Comparison of ENCODE assay signal across 1 cellular context in the genomic region with DNA sequence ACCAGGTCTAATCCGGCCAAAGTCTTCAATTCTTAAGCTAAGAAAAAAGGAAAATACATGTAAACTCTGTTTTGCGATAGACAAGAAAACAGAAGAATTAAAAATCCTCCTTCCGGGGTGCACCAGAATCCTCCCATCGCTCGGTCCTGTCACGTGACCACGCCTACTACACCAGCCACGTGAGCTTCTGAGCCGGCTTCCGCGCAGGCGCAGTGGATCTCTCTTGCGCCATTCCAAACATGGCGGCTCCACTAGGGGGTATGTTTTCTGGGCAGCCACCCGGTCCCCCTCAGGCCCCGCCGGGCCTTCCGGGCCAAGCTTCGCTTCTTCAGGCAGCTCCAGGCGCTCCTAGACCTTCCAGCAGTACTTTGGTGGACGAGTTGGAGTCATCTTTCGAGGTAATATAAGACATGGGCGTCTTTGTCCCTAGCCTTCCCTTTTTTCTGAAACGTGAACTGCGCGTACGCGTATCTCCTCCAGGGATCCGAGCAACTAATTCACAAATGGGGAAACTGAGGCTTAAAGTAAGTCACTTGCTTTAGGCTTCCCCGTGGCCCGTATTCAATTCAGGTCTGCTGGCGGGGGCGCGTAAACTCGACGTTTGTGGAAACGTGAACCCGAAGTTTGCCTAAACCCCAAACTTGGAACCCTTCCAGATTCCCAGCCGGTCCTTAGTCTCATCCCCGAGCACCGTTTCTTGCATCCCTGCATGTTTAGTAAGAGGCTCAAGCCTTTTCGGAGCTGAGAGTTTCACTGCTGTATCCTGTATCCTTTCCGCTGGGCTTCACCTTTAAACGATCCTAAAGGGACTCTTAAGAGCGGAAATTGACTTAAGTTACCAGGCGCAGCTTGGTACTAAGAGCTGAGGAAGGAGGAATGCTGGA.
TF ChIP-seq lines count a peak whose summit lies in the region.

A gene with protein sequence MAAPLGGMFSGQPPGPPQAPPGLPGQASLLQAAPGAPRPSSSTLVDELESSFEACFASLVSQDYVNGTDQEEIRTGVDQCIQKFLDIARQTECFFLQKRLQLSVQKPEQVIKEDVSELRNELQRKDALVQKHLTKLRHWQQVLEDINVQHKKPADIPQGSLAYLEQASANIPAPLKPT (plus strand): TSS at position 226 of the 884 bp plus-strand sequence. CDS start 14 bp downstream, at position 240.

TF ChIP-seq in K562, 482 proteins besides CTCF, POLR2A, EP300 and RAD21 (continued from another document and continues in another):
- TF ChIP-seq, protein P1, sequence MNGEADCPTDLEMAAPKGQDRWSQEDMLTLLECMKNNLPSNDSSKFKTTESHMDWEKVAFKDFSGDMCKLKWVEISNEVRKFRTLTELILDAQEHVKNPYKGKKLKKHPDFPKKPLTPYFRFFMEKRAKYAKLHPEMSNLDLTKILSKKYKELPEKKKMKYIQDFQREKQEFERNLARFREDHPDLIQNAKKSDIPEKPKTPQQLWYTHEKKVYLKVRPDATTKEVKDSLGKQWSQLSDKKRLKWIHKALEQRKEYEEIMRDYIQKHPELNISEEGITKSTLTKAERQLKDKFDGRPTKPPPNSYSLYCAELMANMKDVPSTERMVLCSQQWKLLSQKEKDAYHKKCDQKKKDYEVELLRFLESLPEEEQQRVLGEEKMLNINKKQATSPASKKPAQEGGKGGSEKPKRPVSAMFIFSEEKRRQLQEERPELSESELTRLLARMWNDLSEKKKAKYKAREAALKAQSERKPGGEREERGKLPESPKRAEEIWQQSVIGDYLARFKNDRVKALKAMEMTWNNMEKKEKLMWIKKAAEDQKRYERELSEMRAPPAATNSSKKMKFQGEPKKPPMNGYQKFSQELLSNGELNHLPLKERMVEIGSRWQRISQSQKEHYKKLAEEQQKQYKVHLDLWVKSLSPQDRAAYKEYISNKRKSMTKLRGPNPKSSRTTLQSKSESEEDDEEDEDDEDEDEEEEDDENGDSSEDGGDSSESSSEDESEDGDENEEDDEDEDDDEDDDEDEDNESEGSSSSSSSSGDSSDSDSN (IDR thresholded peaks at IDR 0.05; ENCODE audit: borderline replicate concordance in 1 of 2, low read depth in 2 of 2, low read length in 2 of 2), result no peak
- TF ChIP-seq LARP7 (IDR thresholded peaks at IDR 0.05) (no peak), PTRF (tag; IDR thresholded peaks at IDR 0.05) (no peak), CREM (IDR thresholded peaks at IDR 0.05; ENCODE audit: low read depth) (peak; percentile 43; the same call in 1 of the 2 replicates), RFX5 (IDR thresholded peaks at IDR 0.05; ENCODE audit: low read depth, low read length) (no peak), NR3C1 (CRISPR knock-in tag; IDR thresholded peaks at IDR 0.05) (no peak), DPF2 (IDR thresholded peaks at IDR 0.05) (no peak), POLR2G (IDR thresholded peaks at IDR 0.05; ENCODE audit: low read depth, low read length) (peak; percentile 85), ZFPM2 (CRISPR knock-in tag; IDR thresholded peaks at IDR 0.05) (no peak), PTTG1 (tag; IDR thresholded peaks at IDR 0.05; ENCODE audit: low read depth) (no peak), NFRKB (IDR thresholded peaks at IDR 0.05; ENCODE audit: low read depth) (peak; percentile 79; the same call in 1 of the 2 replicates), HMGN3 (IDR thresholded peaks at IDR 0.05; ENCODE audit: borderline replicate concordance, extremely low read depth, insufficient read length, low read depth, low read length) (no peak), GTF2F1 (IDR thresholded peaks at IDR 0.05; ENCODE audit: low read depth, low read length) (no peak), LCOR (CRISPR knock-in tag; IDR thresholded peaks at IDR 0.05) (no peak), ZNF707 (CRISPR knock-in tag; conservative IDR thresholded peaks at IDR 0.05) (no peak), ZNF79 (CRISPR knock-in tag; IDR thresholded peaks at IDR 0.05; ENCODE audit: low read depth) (no peak), ZNF586 (CRISPR knock-in tag; conservative IDR thresholded peaks at IDR 0.05) (no peak), TCFL5 (CRISPR knock-in tag; conservative IDR thresholded peaks at IDR 0.05) (no peak), ZNF311 (CRISPR knock-in tag; IDR thresholded peaks at IDR 0.05) (no peak), YBX1 (IDR thresholded peaks at IDR 0.05) (no peak)
- TF ChIP-seq, protein P2, sequence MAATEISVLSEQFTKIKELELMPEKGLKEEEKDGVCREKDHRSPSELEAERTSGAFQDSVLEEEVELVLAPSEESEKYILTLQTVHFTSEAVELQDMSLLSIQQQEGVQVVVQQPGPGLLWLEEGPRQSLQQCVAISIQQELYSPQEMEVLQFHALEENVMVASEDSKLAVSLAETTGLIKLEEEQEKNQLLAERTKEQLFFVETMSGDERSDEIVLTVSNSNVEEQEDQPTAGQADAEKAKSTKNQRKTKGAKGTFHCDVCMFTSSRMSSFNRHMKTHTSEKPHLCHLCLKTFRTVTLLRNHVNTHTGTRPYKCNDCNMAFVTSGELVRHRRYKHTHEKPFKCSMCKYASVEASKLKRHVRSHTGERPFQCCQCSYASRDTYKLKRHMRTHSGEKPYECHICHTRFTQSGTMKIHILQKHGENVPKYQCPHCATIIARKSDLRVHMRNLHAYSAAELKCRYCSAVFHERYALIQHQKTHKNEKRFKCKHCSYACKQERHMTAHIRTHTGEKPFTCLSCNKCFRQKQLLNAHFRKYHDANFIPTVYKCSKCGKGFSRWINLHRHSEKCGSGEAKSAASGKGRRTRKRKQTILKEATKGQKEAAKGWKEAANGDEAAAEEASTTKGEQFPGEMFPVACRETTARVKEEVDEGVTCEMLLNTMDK (IDR thresholded peaks at IDR 0.05; ENCODE audit: borderline replicate concordance, insufficient read depth, low read depth, low read length, poor library complexity, severe bottlenecking), result peak; percentile 52
- TF ChIP-seq, protein P3, sequence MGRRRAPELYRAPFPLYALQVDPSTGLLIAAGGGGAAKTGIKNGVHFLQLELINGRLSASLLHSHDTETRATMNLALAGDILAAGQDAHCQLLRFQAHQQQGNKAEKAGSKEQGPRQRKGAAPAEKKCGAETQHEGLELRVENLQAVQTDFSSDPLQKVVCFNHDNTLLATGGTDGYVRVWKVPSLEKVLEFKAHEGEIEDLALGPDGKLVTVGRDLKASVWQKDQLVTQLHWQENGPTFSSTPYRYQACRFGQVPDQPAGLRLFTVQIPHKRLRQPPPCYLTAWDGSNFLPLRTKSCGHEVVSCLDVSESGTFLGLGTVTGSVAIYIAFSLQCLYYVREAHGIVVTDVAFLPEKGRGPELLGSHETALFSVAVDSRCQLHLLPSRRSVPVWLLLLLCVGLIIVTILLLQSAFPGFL (CRISPR knock-in tag; IDR thresholded peaks at IDR 0.05), result no peak; the same call in 1 of the 2 replicates
- TF ChIP-seq, protein P4, sequence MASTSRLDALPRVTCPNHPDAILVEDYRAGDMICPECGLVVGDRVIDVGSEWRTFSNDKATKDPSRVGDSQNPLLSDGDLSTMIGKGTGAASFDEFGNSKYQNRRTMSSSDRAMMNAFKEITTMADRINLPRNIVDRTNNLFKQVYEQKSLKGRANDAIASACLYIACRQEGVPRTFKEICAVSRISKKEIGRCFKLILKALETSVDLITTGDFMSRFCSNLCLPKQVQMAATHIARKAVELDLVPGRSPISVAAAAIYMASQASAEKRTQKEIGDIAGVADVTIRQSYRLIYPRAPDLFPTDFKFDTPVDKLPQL (IDR thresholded peaks at IDR 0.05; ENCODE audit: extremely low read depth, insufficient read length), result no peak
- TF ChIP-seq, protein P5, sequence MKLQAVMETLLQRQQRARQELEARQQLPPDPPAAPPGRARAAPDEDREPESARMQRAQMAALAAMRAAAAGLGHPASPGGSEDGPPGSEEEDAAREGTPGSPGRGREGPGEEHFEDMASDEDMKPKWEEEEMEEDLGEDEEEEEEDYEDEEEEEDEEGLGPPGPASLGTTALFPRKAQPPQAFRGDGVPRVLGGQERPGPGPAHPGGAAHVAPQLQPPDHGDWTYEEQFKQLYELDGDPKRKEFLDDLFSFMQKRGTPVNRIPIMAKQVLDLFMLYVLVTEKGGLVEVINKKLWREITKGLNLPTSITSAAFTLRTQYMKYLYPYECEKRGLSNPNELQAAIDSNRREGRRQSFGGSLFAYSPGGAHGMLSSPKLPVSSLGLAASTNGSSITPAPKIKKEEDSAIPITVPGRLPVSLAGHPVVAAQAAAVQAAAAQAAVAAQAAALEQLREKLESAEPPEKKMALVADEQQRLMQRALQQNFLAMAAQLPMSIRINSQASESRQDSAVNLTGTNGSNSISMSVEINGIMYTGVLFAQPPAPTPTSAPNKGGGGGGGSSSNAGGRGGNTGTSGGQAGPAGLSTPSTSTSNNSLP (IDR thresholded peaks at IDR 0.05; ENCODE audit: borderline replicate concordance, low read depth, low read length), result no peak
- TF ChIP-seq, protein P6, sequence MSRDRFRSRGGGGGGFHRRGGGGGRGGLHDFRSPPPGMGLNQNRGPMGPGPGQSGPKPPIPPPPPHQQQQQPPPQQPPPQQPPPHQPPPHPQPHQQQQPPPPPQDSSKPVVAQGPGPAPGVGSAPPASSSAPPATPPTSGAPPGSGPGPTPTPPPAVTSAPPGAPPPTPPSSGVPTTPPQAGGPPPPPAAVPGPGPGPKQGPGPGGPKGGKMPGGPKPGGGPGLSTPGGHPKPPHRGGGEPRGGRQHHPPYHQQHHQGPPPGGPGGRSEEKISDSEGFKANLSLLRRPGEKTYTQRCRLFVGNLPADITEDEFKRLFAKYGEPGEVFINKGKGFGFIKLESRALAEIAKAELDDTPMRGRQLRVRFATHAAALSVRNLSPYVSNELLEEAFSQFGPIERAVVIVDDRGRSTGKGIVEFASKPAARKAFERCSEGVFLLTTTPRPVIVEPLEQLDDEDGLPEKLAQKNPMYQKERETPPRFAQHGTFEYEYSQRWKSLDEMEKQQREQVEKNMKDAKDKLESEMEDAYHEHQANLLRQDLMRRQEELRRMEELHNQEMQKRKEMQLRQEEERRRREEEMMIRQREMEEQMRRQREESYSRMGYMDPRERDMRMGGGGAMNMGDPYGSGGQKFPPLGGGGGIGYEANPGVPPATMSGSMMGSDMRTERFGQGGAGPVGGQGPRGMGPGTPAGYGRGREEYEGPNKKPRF (IDR thresholded peaks at IDR 0.05; ENCODE audit: low read depth, low read length), result no peak
- TF ChIP-seq, protein P7, sequence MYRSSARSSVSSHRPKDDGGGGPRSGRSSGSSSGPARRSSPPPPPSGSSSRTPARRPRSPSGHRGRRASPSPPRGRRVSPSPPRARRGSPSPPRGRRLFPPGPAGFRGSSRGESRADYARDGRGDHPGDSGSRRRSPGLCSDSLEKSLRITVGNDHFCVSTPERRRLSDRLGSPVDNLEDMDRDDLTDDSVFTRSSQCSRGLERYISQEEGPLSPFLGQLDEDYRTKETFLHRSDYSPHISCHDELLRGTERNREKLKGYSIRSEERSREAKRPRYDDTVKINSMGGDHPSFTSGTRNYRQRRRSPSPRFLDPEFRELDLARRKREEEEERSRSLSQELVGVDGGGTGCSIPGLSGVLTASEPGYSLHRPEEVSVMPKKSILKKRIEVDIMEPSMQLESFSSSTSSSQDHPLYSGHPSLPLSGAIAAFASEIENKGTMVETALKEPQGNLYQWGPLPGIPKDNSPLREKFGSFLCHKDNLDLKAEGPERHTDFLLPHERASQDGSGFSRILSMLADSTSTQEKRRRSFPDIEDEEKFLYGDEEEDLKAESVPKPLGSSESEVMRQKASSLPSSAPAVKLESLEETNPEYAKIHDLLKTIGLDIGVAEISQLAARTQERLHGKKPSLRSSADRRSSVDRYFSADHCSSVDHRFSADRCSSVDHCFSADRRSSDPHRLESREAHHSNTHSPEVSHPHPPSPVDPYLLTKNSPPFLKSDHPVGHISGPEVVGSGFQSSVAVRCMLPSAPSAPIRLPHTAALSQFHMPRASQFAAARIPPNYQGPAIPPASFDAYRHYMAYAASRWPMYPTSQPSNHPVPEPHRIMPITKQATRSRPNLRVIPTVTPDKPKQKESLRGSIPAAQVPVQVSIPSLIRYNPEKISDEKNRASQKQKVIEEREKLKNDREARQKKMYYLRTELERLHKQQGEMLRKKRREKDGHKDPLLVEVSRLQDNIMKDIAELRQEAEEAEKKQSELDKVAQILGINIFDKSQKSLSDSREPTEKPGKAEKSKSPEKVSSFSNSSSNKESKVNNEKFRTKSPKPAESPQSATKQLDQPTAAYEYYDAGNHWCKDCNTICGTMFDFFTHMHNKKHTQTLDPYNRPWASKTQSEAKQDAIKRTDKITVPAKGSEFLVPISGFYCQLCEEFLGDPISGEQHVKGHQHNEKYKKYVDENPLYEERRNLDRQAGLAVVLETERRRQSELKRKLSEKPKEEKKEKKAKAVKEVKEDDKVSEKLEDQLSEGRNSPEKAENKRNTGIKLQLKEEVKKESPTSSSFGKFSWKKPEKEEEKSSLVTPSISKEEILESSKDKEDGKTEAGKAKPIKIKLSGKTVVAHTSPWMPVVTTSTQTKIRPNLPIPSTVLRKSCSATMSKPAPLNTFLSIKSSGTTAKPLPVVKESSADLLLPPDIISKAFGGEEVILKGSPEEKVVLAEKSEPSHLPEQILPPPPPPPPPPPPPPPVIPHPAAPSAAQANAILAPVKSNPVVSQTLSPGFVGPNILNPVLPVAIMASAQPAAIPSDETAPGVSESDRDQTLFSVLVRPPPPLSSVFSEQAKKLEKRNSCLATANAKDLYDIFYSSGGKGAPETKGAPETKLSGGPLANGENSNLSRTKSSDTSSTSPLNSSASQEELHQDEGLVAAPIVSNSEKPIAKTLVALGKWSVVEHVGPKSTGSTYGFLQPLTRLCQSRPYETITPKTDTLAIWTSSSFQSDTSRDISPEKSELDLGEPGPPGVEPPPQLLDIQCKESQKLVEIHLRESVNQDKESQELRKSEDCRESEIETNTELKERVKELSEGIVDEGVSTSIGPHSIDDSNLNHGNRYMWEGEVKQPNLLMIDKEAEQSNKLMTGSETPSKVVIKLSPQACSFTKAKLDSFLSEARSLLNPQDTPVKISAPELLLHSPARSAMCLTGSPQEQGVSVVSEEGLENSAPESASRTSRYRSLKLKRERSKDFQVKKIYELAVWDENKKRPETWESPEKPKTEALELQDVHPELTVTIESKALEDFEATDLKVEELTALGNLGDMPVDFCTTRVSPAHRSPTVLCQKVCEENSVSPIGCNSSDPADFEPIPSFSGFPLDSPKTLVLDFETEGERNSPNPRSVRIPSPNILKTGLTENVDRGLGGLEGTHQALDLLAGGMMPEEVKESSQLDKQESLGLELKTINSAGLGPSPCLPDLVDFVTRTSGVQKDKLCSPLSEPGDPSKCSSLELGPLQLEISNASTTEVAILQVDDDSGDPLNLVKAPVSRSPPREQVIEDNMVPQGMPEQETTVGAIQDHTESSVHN (IDR thresholded peaks at IDR 0.05; ENCODE audit: borderline replicate concordance in 1 of 2, low read depth in 1 of 2), result no peak
- TF ChIP-seq, protein P8, sequence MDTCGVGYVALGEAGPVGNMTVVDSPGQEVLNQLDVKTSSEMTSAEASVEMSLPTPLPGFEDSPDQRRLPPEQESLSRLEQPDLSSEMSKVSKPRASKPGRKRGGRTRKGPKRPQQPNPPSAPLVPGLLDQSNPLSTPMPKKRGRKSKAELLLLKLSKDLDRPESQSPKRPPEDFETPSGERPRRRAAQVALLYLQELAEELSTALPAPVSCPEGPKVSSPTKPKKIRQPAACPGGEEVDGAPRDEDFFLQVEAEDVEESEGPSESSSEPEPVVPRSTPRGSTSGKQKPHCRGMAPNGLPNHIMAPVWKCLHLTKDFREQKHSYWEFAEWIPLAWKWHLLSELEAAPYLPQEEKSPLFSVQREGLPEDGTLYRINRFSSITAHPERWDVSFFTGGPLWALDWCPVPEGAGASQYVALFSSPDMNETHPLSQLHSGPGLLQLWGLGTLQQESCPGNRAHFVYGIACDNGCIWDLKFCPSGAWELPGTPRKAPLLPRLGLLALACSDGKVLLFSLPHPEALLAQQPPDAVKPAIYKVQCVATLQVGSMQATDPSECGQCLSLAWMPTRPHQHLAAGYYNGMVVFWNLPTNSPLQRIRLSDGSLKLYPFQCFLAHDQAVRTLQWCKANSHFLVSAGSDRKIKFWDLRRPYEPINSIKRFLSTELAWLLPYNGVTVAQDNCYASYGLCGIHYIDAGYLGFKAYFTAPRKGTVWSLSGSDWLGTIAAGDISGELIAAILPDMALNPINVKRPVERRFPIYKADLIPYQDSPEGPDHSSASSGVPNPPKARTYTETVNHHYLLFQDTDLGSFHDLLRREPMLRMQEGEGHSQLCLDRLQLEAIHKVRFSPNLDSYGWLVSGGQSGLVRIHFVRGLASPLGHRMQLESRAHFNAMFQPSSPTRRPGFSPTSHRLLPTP (IDR thresholded peaks at IDR 0.05; ENCODE audit: borderline replicate concordance, extremely low read depth, insufficient read length), result no peak
